Comparison of ENCODE assay signal across 19 cellular contexts in genomic region chr15:93477721-93478120, GRCh38.
"Had no signal": no experiment of that assay in that cellular context is flagged by ENCODE, and none has a peak within 500 bp of the region (broad histone marks: within the 10 kb centered on the region; RNA-seq: fewer than 3 reads in every experiment).

No MANE protein-coding gene starts in this region.

- DNase-seq: activated CD4-positive, alpha-beta T cell treated with anti-CD3 and anti-CD28 coated beads for 1 hour; activated CD8-positive, alpha-beta memory T cell treated with anti-CD3 and anti-CD28 coated beads for 24 hours; activated CD8-positive, alpha-beta memory T cell treated with anti-CD3 and anti-CD28 coated beads, Interleukin-2, amount 50 U/mL, for 48 hours; activated effector memory CD4-positive, alpha-beta T cell treated with anti-CD3 and anti-CD28 coated beads, Interleukin-2, amount 50 U/mL, for 16 hours; activated naive CD4-positive, alpha-beta T cell treated with anti-CD3 and anti-CD28 coated beads, Interleukin-2, amount 50 U/mL, for 16 hours; activated T-cell treated with anti-CD3 and anti-CD28 coated beads, Interleukin-2, amount 50 U/mL, for 72 hours; effector CD4-positive, alpha-beta T cell; foreskin fibroblast; islet precursor cell; psoas muscle; right lobe of liver; stimulated activated CD4-positive, alpha-beta T cell treated with anti-CD3 and anti-CD28 coated beads, Interleukin-4, amount 100 ng/mL, for 1 hour; T-helper 17 cell had no signal

- H3K4me3 ChIP-seq: ascending aorta, hepatocyte, psoas muscle, right lobe of liver, smooth muscle cell, thoracic aorta had no signal

- H3K4me2 ChIP-seq: hepatocyte, smooth muscle cell had no signal

- H3K27me3 ChIP-seq: ascending aorta, hepatocyte, right lobe of liver had no signal

- H3K27ac ChIP-seq: ascending aorta, hepatocyte, psoas muscle, right lobe of liver, thoracic aorta, VCaP had no signal

- H2AFZ ChIP-seq: hepatocyte had no signal

- H3K36me3 ChIP-seq: ascending aorta, right lobe of liver, thoracic aorta had no signal

- H3K4me1 ChIP-seq: ascending aorta, psoas muscle, right lobe of liver had no signal

- H3K9me3 ChIP-seq: ascending aorta, psoas muscle, right lobe of liver, thoracic aorta had no signal

- ATAC-seq: activated T-cell treated with anti-CD3 and anti-CD28 coated beads, Interleukin-2, amount 50 U/mL, for 72 hours; right lobe of liver; stimulated activated effector memory CD8-positive, alpha-beta T cell treated with anti-CD3 and anti-CD28 coated beads, Interleukin-12 subunit alpha, Interleukin-12 subunit beta, amount 100 ng/mL, for 72 hours; T-helper 17 cell had no signal

- H3K79me2 ChIP-seq: hepatocyte had no signal
